Comparison of ENCODE assay signal across 8 cellular contexts in genomic region chr3:71062920-71063767, GRCh38.
A peak's percentile ranks its signal among the peaks of the same experiment; 100 is the strongest.
DNase-seq lines count a peak whose midpoint lies in the region; ATAC-seq and TF ChIP-seq lines count a peak whose summit lies in the region.

No MANE protein-coding gene starts in this region.

- ATAC-seq in GM21381 (IDR thresholded peaks at IDR 0.05; ENCODE audit: unreplicated experiment) = peak; percentile 39
- peak; percentile 20 to 34 (median 28) for ATAC-seq in natural killer cell
- ATAC-seq in GM19455 (IDR thresholded peaks at IDR 0.05; ENCODE audit: unreplicated experiment) = no peak
- no peak for ATAC-seq in GM19324 (IDR thresholded peaks at IDR 0.05; ENCODE audit: low FRiP score, unreplicated experiment)

- peaks cover 37% of the 10 kb centered on the region for H3K4me1 ChIP-seq in endocrine pancreas (ENCODE audit: control insufficient read depth, insufficient read depth, low read length)

- intact Hi-C loops in natural killer cell (cut with micrococcal nuclease) = loop anchor here (5.0 kb wide), 1 partner anchor 429 kb away; no protein-coding TSS in a partner anchor

- peaks cover 29 to 35% of the 10 kb centered on the region in 2 donors for H3K4me1 Mint-ChIP-seq in natural killer cell
- H3K4me1 Mint-ChIP-seq in osteocyte (ENCODE audit: unreplicated experiment) = peaks cover 62% of the 10 kb centered on the region

- H3K36me3 Mint-ChIP-seq in natural killer cell (no peaks in the 10 kb centered on the region), osteocyte (ENCODE audit: unreplicated experiment) (no peaks in the 10 kb centered on the region)

- H3K4me3 ChIP-seq in endocrine pancreas (ENCODE audit: control insufficient read depth, insufficient read depth, low read length) = peak overlapping the region; percentile 96

- H3K9me3 Mint-ChIP-seq in natural killer cell (no peaks in the 10 kb centered on the region), osteocyte (ENCODE audit: unreplicated experiment) (no peaks in the 10 kb centered on the region)

- H3K4me3 Mint-ChIP-seq in natural killer cell (no peak overlapping the region), osteocyte (ENCODE audit: unreplicated experiment) (no peak overlapping the region)

- peak overlapping the region; percentile 73 for H3K9ac ChIP-seq in endocrine pancreas (ENCODE audit: control insufficient read depth, insufficient read depth, low read length)

- H3K9me3 ChIP-seq in endocrine pancreas (ENCODE audit: control insufficient read depth, low read length) = no peaks in the 10 kb centered on the region

- H3K27ac Mint-ChIP-seq in natural killer cell (no peak overlapping the region), osteocyte (ENCODE audit: unreplicated experiment) (no peak overlapping the region)

- no peaks in the 10 kb centered on the region for H3K27me3 ChIP-seq in endocrine pancreas (ENCODE audit: control insufficient read depth, insufficient read depth, low read length)

- DNase-seq in COLO668 (lab: John Stamatoyannopoulos, UW; ENCODE audit: unreplicated experiment) = peak; percentile 4
- DNase-seq in NCI-H526 treated with DMSO at 0.1 percent for 48 hours (lab: John Stamatoyannopoulos, UW) = peak; percentile 44
- DNase-seq in natural killer cell = no peak
- no peak for DNase-seq in osteocyte (ENCODE audit: extremely low spot score, unreplicated experiment)

- no peak for TF ChIP-seq CTCF in natural killer cell (IDR thresholded peaks at IDR 0.05)
- no peak for TF ChIP-seq CTCF in osteocyte (IDR thresholded peaks at IDR 0.05)

- H3K27me3 Mint-ChIP-seq in natural killer cell (ENCODE audit: low read depth in 2 of 2) (no peaks in the 10 kb centered on the region), osteocyte (ENCODE audit: unreplicated experiment) (no peaks in the 10 kb centered on the region)

- H3K36me3 ChIP-seq in endocrine pancreas (ENCODE audit: control insufficient read depth, insufficient read depth, low read length) = no peaks in the 10 kb centered on the region

Comparison
In these comparisons a context has a peak if more than half of its experiments do, and no peak if none do; other contexts are left out.
1. DNase-seq: peak in COLO668 (single experiment) and NCI-H526 treated with DMSO at 0.1 percent for 48 hours (single experiment); none in natural killer cell (single experiment) and osteocyte (single experiment).
2. ATAC-seq: peak in GM21381 (single experiment) and natural killer cell (3 of 3); none in GM19455 (single experiment) and GM19324 (single experiment).